10 cellular contexts compared by ENCODE assay signal in genomic region chr4:110622841-110623709, GRCh38. TPM values are rescaled to one million over a fixed set of nuclear protein-coding genes. Genes with fewer than 3 reads are reported as not detected.
DNase-seq lines count a peak whose midpoint lies in the region; ATAC-seq and TF ChIP-seq lines count a peak whose summit lies in the region.
"Had no signal": no experiment of that assay in that cellular context is flagged by ENCODE, and none has a peak within 500 bp of the region (broad histone marks: within the 10 kb centered on the region; RNA-seq: fewer than 3 reads in every experiment).

Gene PITX2, minus strand, starts transcription at chr4:110623077. Its CDS starts 617 bp downstream, at chr4:110622460.

- TF ChIP-seq CTCF in ascending aorta (IDR thresholded peaks at IDR 0.05): no peak

- peaks cover 3 to 5% of the 10 kb centered on the region in 2 donors for H3K4me1 ChIP-seq in ascending aorta
- peaks cover 7% of the 10 kb centered on the region; the same call in 1 of the 2 replicates for H3K4me1 ChIP-seq in iPS DF 6.9 (ENCODE audit: control insufficient read depth, insufficient read depth, low read length)

- no peak within 1 kb of the TSS for H3K27ac ChIP-seq in ascending aorta
- no peak within 1 kb of the TSS for H3K27ac ChIP-seq in iPS DF 6.9 (ENCODE audit: low read length)
- H3K27ac ChIP-seq in skin epidermis: no peak within 1 kb of the TSS
- H3K27ac ChIP-seq: C4-2B had no signal

- intact Hi-C loops in ascending aorta (cut with DNase I): no loop called here

- peak within 1 kb of the TSS; percentile 54 to 58 for H3K4me3 ChIP-seq in ascending aorta
- peak within 1 kb of the TSS; percentile 44; the same call in 1 of the 2 replicates for H3K4me3 ChIP-seq in iPS DF 6.9 (ENCODE audit: low read length)
- H3K4me3 ChIP-seq in skin epidermis: peak within 1 kb of the TSS; percentile 16 to 41 (median 32)

- H3K9me3 ChIP-seq in ascending aorta (no peaks in the 10 kb centered on the region), iPS DF 6.9 (ENCODE audit: control insufficient read depth, insufficient read depth, low read length) (no peaks in the 10 kb centered on the region)

- H3K36me3 ChIP-seq in ascending aorta (no peaks in the 10 kb centered on the region), iPS DF 6.9 (ENCODE audit: control insufficient read depth, insufficient read depth, low read length) (no peaks in the 10 kb centered on the region)

- peaks cover 48% of the 10 kb centered on the region for H3K27me3 ChIP-seq in ascending aorta
- H3K27me3 ChIP-seq in iPS DF 6.9 (ENCODE audit: control insufficient read depth, insufficient read depth, low read length): peaks cover 89% of the 10 kb centered on the region

- ATAC-seq in HG02973 (IDR thresholded peaks at IDR 0.05; ENCODE audit: unreplicated experiment): peak; percentile 46
- no peak for ATAC-seq in GM18873 (IDR thresholded peaks at IDR 0.05; ENCODE audit: low FRiP score, unreplicated experiment)

- WGBS in iPS DF 6.9 (ENCODE audit: insufficient coverage, insufficient read length): no CpG with 5 or more reads among the region's 55 CpGs

- DNase-seq in NCI-H2107 treated with DMSO at 0.1 percent for 48 hours (lab: John Stamatoyannopoulos, UW; ENCODE audit: unreplicated experiment): peak; percentile 8
- no peak for DNase-seq in NCI-H2107 (lab: John Stamatoyannopoulos, UW)
- peak; percentile 96 for DNase-seq in NCI-H82 (lab: John Stamatoyannopoulos, UW)
- DNase-seq in ascending aorta (ENCODE audit: low spot score in 2 of 2): peak in 1 of 2 donors; percentile 76
- no peak for DNase-seq in iPS DF 6.9 (ENCODE audit: low read depth, low spot score)

RNA-seq across cellular contexts. Expression of gene PITX2, which starts in this region (rescaled TPM):
- not detected for total RNA-seq in ascending aorta
- total RNA-seq: frontal cortex had no signal

Comparison
In these comparisons a context has a peak if more than half of its experiments do, and no peak if none do; other contexts are left out.
1. DNase-seq: peak in NCI-H2107 treated with DMSO at 0.1 percent for 48 hours (single experiment) and NCI-H82 (single experiment); none in NCI-H2107 (single experiment) and iPS DF 6.9 (single experiment).
2. Peak in every context shown above with its lines, with median percentiles within 50 percentile points of each other: H3K4me3 ChIP-seq.